Comparison of ENCODE assay signal across 8 cellular contexts in the genomic region with DNA sequence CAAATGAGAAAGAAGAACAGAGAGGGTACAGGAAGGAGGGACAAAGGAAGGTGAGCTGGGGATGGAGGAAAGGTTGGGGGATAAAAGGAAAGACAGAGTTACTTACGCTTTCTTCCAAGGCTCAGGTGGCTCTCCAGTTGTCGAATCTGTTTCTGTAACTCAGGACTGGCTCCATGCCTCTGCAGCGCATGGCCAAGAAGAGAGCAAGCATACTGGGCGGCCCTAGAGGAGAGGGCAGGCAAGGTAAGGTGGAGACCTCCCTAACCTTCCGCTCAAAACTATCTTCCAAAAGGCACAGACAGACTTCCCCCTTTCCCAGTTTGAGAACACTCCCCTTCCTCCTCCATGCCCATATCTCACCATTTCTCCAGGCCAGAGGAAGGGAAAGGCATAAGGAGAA. TPM values are rescaled to one million over a fixed set of nuclear protein-coding genes. Genes with fewer than 3 reads are reported as not detected.
DNase-seq lines count a peak whose midpoint lies in the region; ATAC-seq and TF ChIP-seq lines count a peak whose summit lies in the region.

No MANE protein-coding gene starts in this region.

- WGBS in ectodermal cell, 2 experiments = 89 to 93% methylated on average over 5 of the region's 5 CpGs

- POLR2A ChIA-PET in HEK293T (lab: Yijun Ruan, JAX) = interaction anchor here (1.1 to 4.0 kb wide), 3 partner anchors 11 to 72 kb away, joined by 3 to 42 read pairs (median 19); partner anchors contain the start of genes ANKRD34A, NUDT17, POLR3GL and RBM8A

- no peak for DNase-seq in HEK293T (ENCODE audit: extremely low spot score)
- DNase-seq in GDM1 (lab: John Stamatoyannopoulos, UW) = no peak

- H3K27me3 ChIP-seq in BLaER1 treated with 17β-estradiol and CSF1 and Interleukin-3, amounts not matched to agents 10 nM and 100 nM = no peaks in the 10 kb centered on the region
- H3K27me3 ChIP-seq in Loucy (ENCODE audit: insufficient read depth, low read length, poor library complexity, severe bottlenecking) = no peaks in the 10 kb centered on the region
- H3K27me3 ChIP-seq in ectodermal cell (ENCODE audit: control insufficient read depth, insufficient read depth, low read length, poor library complexity, severe bottlenecking) = no peaks in the 10 kb centered on the region
- no peaks in the 10 kb centered on the region for H3K27me3 ChIP-seq in neural cell (ENCODE audit: insufficient read depth, low read depth, low read length)

- peak overlapping the region; percentile 77 to 96 (median 92) for H3K4me3 ChIP-seq in BLaER1 treated with 17β-estradiol and CSF1 and Interleukin-3, amounts not matched to agents 10 nM and 100 nM
- H3K4me3 ChIP-seq in Loucy (ENCODE audit: low read length, poor library complexity, severe bottlenecking) = peak overlapping the region; percentile 99
- H3K4me3 ChIP-seq in ectodermal cell (ENCODE audit: insufficient read depth, low read depth, low read length) = peak overlapping the region; percentile 70
- H3K4me3 ChIP-seq in neural cell (ENCODE audit: low read length) = peak overlapping the region; percentile 79

- H3K79me2 ChIP-seq in Loucy (ENCODE audit: insufficient read depth, low read length) (peaks cover 12% of the 10 kb centered on the region; the same call in 1 of the 2 replicates), neural cell (replicated peaks; ENCODE audit: insufficient read depth, low read length) (no peaks in the 10 kb centered on the region)

- no peak overlapping the region for H2AFZ ChIP-seq in Loucy (ENCODE audit: low read length)
- no peak overlapping the region for H2AFZ ChIP-seq in neural cell (ENCODE audit: low read depth, low read length)

- H3K9me2 ChIP-seq in Loucy (replicated peaks; ENCODE audit: low read depth, low read length) (no peaks in the 10 kb centered on the region), neural cell (ENCODE audit: insufficient read depth, low read length) (no peaks in the 10 kb centered on the region)

- peak overlapping the region; percentile 83 to 95 (median 89) for H3K9ac ChIP-seq in BLaER1 treated with 17β-estradiol and CSF1 and Interleukin-3, amounts not matched to agents 10 nM and 100 nM
- H3K9ac ChIP-seq in Loucy (ENCODE audit: low read depth, low read length, poor library complexity, severe bottlenecking) = peak overlapping the region; percentile 85
- H3K9ac ChIP-seq in neural cell (ENCODE audit: low read length) = peak overlapping the region; percentile 74

- H3K4me2 ChIP-seq in BLaER1 treated with 17β-estradiol and CSF1 and Interleukin-3, amounts not matched to agents 10 nM and 100 nM = peak overlapping the region; percentile 83 to 100 (median 96)
- H3K4me2 ChIP-seq in Loucy (ENCODE audit: low read depth, low read length, poor library complexity, severe bottlenecking) = peak overlapping the region; percentile 86
- H3K4me2 ChIP-seq in neural cell (ENCODE audit: low read length) = peak overlapping the region; percentile 87

- no peaks in the 10 kb centered on the region for H3K9me3 ChIP-seq in BLaER1 treated with 17β-estradiol and CSF1 and Interleukin-3, amounts not matched to agents 10 nM and 100 nM (replicated peaks in 1 of 11)
- no peaks in the 10 kb centered on the region for H3K9me3 ChIP-seq in Loucy (ENCODE audit: insufficient read depth, low read depth, low read length)
- no peaks in the 10 kb centered on the region for H3K9me3 ChIP-seq in ectodermal cell (ENCODE audit: control insufficient read depth, low read length)
- H3K9me3 ChIP-seq in neural cell (ENCODE audit: low read length) = no peaks in the 10 kb centered on the region

- ATAC-seq in GM21390 (IDR thresholded peaks at IDR 0.05; ENCODE audit: unreplicated experiment) = no peak
- ATAC-seq in GM21723 (IDR thresholded peaks at IDR 0.05; ENCODE audit: unreplicated experiment) = no peak

- peaks cover 38 to 51% (median 45%) of the 10 kb centered on the region in 11 experiments for H3K36me3 ChIP-seq in BLaER1 treated with 17β-estradiol and CSF1 and Interleukin-3, amounts not matched to agents 10 nM and 100 nM
- no peaks in the 10 kb centered on the region for H3K36me3 ChIP-seq in Loucy (ENCODE audit: insufficient read depth, low read length)
- H3K36me3 ChIP-seq in ectodermal cell (ENCODE audit: control insufficient read depth, insufficient read depth, low read length) = peaks cover 5% of the 10 kb centered on the region
- H3K36me3 ChIP-seq in neural cell (ENCODE audit: insufficient read depth, low read length) = no peaks in the 10 kb centered on the region

- peaks cover 24 to 41% (median 27%) of the 10 kb centered on the region in 10 experiments for H3K4me1 ChIP-seq in BLaER1 treated with 17β-estradiol and CSF1 and Interleukin-3, amounts not matched to agents 10 nM and 100 nM
- peaks cover 14% of the 10 kb centered on the region for H3K4me1 ChIP-seq in Loucy (ENCODE audit: insufficient read depth, low read length, poor library complexity, severe bottlenecking)
- no peaks in the 10 kb centered on the region for H3K4me1 ChIP-seq in ectodermal cell (ENCODE audit: control insufficient read depth, insufficient read depth, low read length)

- peak overlapping the region; percentile 74 to 89 (median 83) for H3K27ac ChIP-seq in BLaER1 treated with 17β-estradiol and CSF1 and Interleukin-3, amounts not matched to agents 10 nM and 100 nM
- H3K27ac ChIP-seq in ectodermal cell (ENCODE audit: insufficient read depth, low read depth, low read length, poor library complexity, severe bottlenecking) (no peak overlapping the region), neural cell (ENCODE audit: low read length) (no peak overlapping the region)

- TF ChIP-seq CTCF in Loucy (conservative IDR thresholded peaks at IDR 0.05; ENCODE audit: low read length) = no peak
- TF ChIP-seq CTCF in neural cell (IDR thresholded peaks at IDR 0.05; ENCODE audit: poor library complexity, severe bottlenecking) = no peak

- TF ChIP-seq RAD21 in neural cell (conservative IDR thresholded peaks at IDR 0.05) = no peak

- H3F3A ChIP-seq in Loucy (ENCODE audit: low read depth) (0 out of 2 replicates have a peak, but pooled peaks cover 9% of the 10 kb centered on the region), neural cell (ENCODE audit: insufficient read depth, low read length, poor library complexity, severe bottlenecking) (no peaks in the 10 kb centered on the region)

- CTCF ChIA-PET in HEK293T (lab: Yijun Ruan, JAX) = interaction anchor here (1.7 kb wide), 1 partner anchor 26 kb away, joined by 4 read pairs; no protein-coding TSS in a partner anchor

- TF ChIP-seq EP300 in neural cell (conservative IDR thresholded peaks at IDR 0.05; ENCODE audit: poor library complexity, severe bottlenecking) = no peak

- no peaks in the 10 kb centered on the region for H4K20me1 ChIP-seq in BLaER1 treated with 17β-estradiol and CSF1 and Interleukin-3, amounts not matched to agents 10 nM and 100 nM
- no peaks in the 10 kb centered on the region for H4K20me1 ChIP-seq in Loucy (ENCODE audit: insufficient read depth, low read length, poor library complexity, severe bottlenecking)
- no peaks in the 10 kb centered on the region for H4K20me1 ChIP-seq in neural cell (ENCODE audit: insufficient read depth)

TF ChIP-seq in HEK293T, 16 proteins besides CTCF, POLR2A, EP300 and RAD21:
- no peak for TF ChIP-seq PKNOX1 (IDR thresholded peaks at IDR 0.05)

RNA-seq across cellular contexts. Expression of gene PEX11B, which starts 0.9 kb away (rescaled TPM):
- 16.3 TPM for polyA plus RNA-seq in ectodermal cell (2013, experiment 1 of 4)
- polyA plus RNA-seq in ectodermal cell (2013, experiment 2 of 4) = 18.6 TPM
- polyA plus RNA-seq in ectodermal cell (2013, experiment 3 of 4) = 19.3 TPM
- 17.9 TPM for polyA plus RNA-seq in ectodermal cell (2013, experiment 4 of 4)
- polyA plus RNA-seq in neural cell = 49.5 and 52.4 TPM in 2 replicates
- 32.5 and 35.1 TPM in 2 replicates for polyA minus RNA-seq in neural cell

RNA-seq across cellular contexts. Expression of gene ITGA10, which starts 7.7 kb away (rescaled TPM):
- polyA plus RNA-seq in ectodermal cell (2013, experiment 1 of 4) = 0.11 TPM
- polyA plus RNA-seq in ectodermal cell (2013, experiment 2 of 4) = 0.32 TPM
- polyA plus RNA-seq in ectodermal cell (2013, experiment 3 of 4) = 0.11 TPM
- polyA plus RNA-seq in ectodermal cell (2013, experiment 4 of 4) = 0.24 TPM
- polyA plus RNA-seq in neural cell = 0.84 and 0.94 TPM in 2 replicates
- 0.49 and 0.69 TPM in 2 replicates for polyA minus RNA-seq in neural cell

RNA-seq across cellular contexts. Expression of gene RBM8A, which starts 9.7 kb away (rescaled TPM):
- polyA plus RNA-seq in ectodermal cell (2013, experiment 1 of 4) = 260 TPM
- 269 TPM for polyA plus RNA-seq in ectodermal cell (2013, experiment 2 of 4)
- 163 TPM for polyA plus RNA-seq in ectodermal cell (2013, experiment 3 of 4)
- 185 TPM for polyA plus RNA-seq in ectodermal cell (2013, experiment 4 of 4)
- 301 and 366 TPM in 2 replicates for polyA plus RNA-seq in neural cell
- polyA minus RNA-seq in neural cell = 194 and 274 TPM in 2 replicates

RNA-seq across cellular contexts. Expression of gene ANKRD35, which starts 31.9 kb away (rescaled TPM):
- polyA plus RNA-seq in ectodermal cell (2013, experiment 1 of 4) = 3.4 TPM
- polyA plus RNA-seq in ectodermal cell (2013, experiment 2 of 4) = 2.5 TPM
- 1.9 TPM for polyA plus RNA-seq in ectodermal cell (2013, experiment 3 of 4)
- 1.8 TPM for polyA plus RNA-seq in ectodermal cell (2013, experiment 4 of 4)
- 0.16 TPM in 1 of 2 replicates, not detected in the other for polyA plus RNA-seq in neural cell
- 0.12 TPM in 1 of 2 replicates, not detected in the other for polyA minus RNA-seq in neural cell

RNA-seq across cellular contexts. Expression of gene LIX1L, which starts 40.2 kb away (rescaled TPM):
- 13.3 TPM for polyA plus RNA-seq in ectodermal cell (2013, experiment 1 of 4)
- 9.4 TPM for polyA plus RNA-seq in ectodermal cell (2013, experiment 2 of 4)
- polyA plus RNA-seq in ectodermal cell (2013, experiment 3 of 4) = 7.8 TPM
- polyA plus RNA-seq in ectodermal cell (2013, experiment 4 of 4) = 9.4 TPM
- polyA plus RNA-seq in neural cell = 15.7 and 17.0 TPM in 2 replicates
- polyA minus RNA-seq in neural cell = 15.1 and 16.9 TPM in 2 replicates

Comparison
In these comparisons a context has a peak if more than half of its experiments do, and no peak if none do; other contexts are left out.
1. H3K27ac ChIP-seq: peak in BLaER1 treated with 17β-estradiol and CSF1 and Interleukin-3, amounts not matched to agents 10 nM and 100 nM (11 of 11); none in ectodermal cell (single experiment) and neural cell (single experiment).
2. Peak in every context shown above with its lines, with median percentiles within 50 percentile points of each other: H3K4me2 ChIP-seq, H3K4me3 ChIP-seq and H3K9ac ChIP-seq.